ENCODE assay signal across 10 cellular contexts in the genomic region with DNA sequence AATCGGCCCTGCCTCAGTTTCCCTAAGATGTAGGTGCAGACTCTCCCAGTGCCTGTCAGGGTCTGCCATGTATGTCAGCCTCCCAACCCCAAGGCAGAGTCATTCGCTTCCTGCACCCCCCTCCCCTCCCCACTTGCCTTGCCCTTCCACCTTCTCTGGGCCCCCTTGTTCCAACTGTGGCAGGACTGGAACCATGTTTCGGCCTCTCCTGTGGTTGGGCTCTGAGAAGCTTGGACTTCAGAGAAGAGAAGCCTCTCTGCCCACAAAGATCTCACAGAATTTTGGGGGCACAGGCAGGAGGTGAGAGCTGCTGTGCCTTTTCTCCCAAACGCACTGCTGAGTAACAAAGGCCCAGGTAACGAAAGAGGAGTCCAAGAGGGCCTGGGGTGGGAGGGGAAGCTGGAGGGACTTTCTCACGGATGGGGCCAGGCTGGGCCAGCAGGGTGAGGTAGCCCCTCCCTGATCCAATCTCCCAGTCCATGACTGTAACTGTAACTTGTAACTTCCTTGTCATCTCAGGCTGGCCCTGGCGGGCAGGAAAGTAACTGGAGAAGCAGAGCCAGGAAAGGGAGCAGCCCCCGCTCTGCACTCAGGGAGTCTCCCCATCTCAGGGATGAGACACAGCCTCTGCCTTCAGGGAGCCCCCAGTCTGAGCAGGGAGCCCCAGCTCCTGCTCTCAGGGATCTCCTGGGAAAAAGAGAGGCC. TPM values are rescaled to one million over a fixed set of nuclear protein-coding genes. Genes with fewer than 3 reads are reported as not detected.
A peak's percentile ranks its signal among the peaks of the same experiment; 100 is the strongest.
DNase-seq lines count a peak whose midpoint lies in the region; ATAC-seq lines count a peak whose summit lies in the region.
"Had no signal": no experiment of that assay in that cellular context is flagged by ENCODE, and none has a peak within 500 bp of the region (broad histone marks: within the 10 kb centered on the region; RNA-seq: fewer than 3 reads in every experiment).

No MANE protein-coding gene starts in this region.

- no peak overlapping the region for H3K4me3 ChIP-seq in esophagus (ENCODE audit: low read depth in 1 of 2, low read length in 2 of 2)

- peaks cover 0 to 38% of the 10 kb centered on the region in 2 donors for H3K4me1 ChIP-seq in esophagus (ENCODE audit: control insufficient read depth in 2 of 2, insufficient read depth in 2 of 2, low read length in 1 of 2)

- peak overlapping the region; percentile 88 for H3K27ac ChIP-seq in esophagus (ENCODE audit: low read depth in 2 of 2, low read length in 1 of 2)

- H3K36me3 ChIP-seq in esophagus (ENCODE audit: control insufficient read depth in 2 of 2, insufficient read depth in 2 of 2, low read length in 1 of 2), result peaks cover 0 to 2% of the 10 kb centered on the region in 2 donors

- DNase-seq in Right ventricle myocardium inferior (ENCODE audit: missing footprints) (peak; percentile 48), left ventricle myocardium superior (no peak), hepatic stellate cell (ENCODE audit: low spot score) (no peak)
- DNase-seq: activated T-cell treated with anti-CD3 and anti-CD28 coated beads, Interleukin-2, amount 50 U/mL, for 72 hours; left cardiac atrium; NCI-H1105; stimulated activated naive CD4-positive, alpha-beta T cell treated with Interleukin-2 at 50 U/mL for 16 hours had no signal

- intact Hi-C loops in Right ventricle myocardium inferior (cut with DNase I), result no loop called here
- intact Hi-C loops in left ventricle myocardium superior (cut with micrococcal nuclease), result no loop called here

- no peaks in the 10 kb centered on the region for H3K9me3 ChIP-seq in esophagus (ENCODE audit: control insufficient read depth in 2 of 2, insufficient read depth in 1 of 2, low read depth in 1 of 2, low read length in 1 of 2)

- no peaks in the 10 kb centered on the region for H3K27me3 ChIP-seq in esophagus (ENCODE audit: control insufficient read depth in 1 of 2, insufficient read depth in 2 of 2, low read length in 2 of 2)

- WGBS in esophagus, 2 donors, result 56 to 60% methylated on average over 8 of the region's 8 CpGs

- ATAC-seq in Right ventricle myocardium inferior, result no peak
- ATAC-seq in left ventricle myocardium superior, result no peak
- ATAC-seq in HG03460 (IDR thresholded peaks at IDR 0.05; ENCODE audit: unreplicated experiment), result no peak
- ATAC-seq in HG03439 (IDR thresholded peaks at IDR 0.05; ENCODE audit: unreplicated experiment), result no peak
- ATAC-seq: activated T-cell treated with anti-CD3 and anti-CD28 coated beads, Interleukin-2, amount 50 U/mL, for 72 hours; left cardiac atrium had no signal

RNA-seq across cellular contexts. Expression of a gene that starts 11.4 kb away (rescaled TPM):
- total RNA-seq in Right ventricle myocardium inferior, result not detected
- total RNA-seq in left ventricle myocardium superior, result 0.74 TPM
- polyA plus RNA-seq in esophagus, result 1,000 to 10,000 TPM; 1,310 to 1,799 TPM

RNA-seq across cellular contexts. Expression of a gene that starts 16.8 kb away (rescaled TPM):
- 131 TPM for total RNA-seq in Right ventricle myocardium inferior
- 94.7 TPM for total RNA-seq in left ventricle myocardium superior
- 1 to 10 TPM; 2.4 to 3.0 TPM for polyA plus RNA-seq in esophagus

RNA-seq across cellular contexts. Expression of a gene that starts 34.3 kb away (rescaled TPM):
- total RNA-seq in Right ventricle myocardium inferior (16.6 TPM), left ventricle myocardium superior (14.7 TPM)
- polyA plus RNA-seq in esophagus, result 10 to 100 TPM; 18.5 to 38.3 TPM

RNA-seq across cellular contexts. Expression of a gene that starts 34.6 kb away (rescaled TPM):
- 13.1 TPM for total RNA-seq in Right ventricle myocardium inferior
- 12.0 TPM for total RNA-seq in left ventricle myocardium superior
- 10 to 100 TPM in 1 of 2 donors, 1 to 10 TPM in 1; 8.5 to 16.5 TPM for polyA plus RNA-seq in esophagus

RNA-seq across cellular contexts. Expression of a gene that starts 46.9 kb away (rescaled TPM):
- total RNA-seq in Right ventricle myocardium inferior, result 103 TPM
- 96.1 TPM for total RNA-seq in left ventricle myocardium superior
- 10 to 100 TPM; 79.3 to 81.0 TPM for polyA plus RNA-seq in esophagus
